29 cellular contexts compared by ENCODE assay signal in the genomic region with DNA sequence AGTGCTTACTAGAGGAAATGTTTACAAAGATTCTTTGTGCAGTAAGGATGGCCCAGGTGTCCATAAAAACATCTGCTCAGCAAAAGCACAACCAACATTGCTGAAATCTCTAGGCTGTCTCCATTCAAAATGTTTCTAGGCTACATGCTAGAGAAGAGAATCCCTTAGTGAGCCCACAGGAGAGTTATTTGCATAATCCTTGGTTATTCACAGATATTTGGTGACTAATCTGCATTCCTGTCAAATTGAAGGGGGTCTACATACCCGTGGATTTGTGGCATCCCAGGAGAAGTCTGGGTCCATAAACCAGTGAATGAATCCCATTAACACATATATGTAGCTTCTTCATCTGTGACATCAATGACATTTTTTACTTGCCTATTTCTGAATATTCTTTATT.
"Had no signal": no experiment of that assay in that cellular context is flagged by ENCODE, and none has a peak within 500 bp of the region (broad histone marks: within the 10 kb centered on the region; RNA-seq: fewer than 3 reads in every experiment).

No MANE protein-coding gene starts in this region.

- H3K9me3 ChIP-seq: adrenal gland, breast epithelium had no signal

- ATAC-seq: activated CD4-positive, CD25-positive, alpha-beta regulatory T cell treated with anti-CD3 and anti-CD28 coated beads, Interleukin-2, amount 50 U/mL, for 24 hours; activated CD8-positive, alpha-beta T cell treated with anti-CD3 and anti-CD28 coated beads for 36 hours; activated naive CD8-positive, alpha-beta T cell treated with anti-CD3 and anti-CD28 coated beads, Interleukin-2, amount 50 U/mL, for 24 hours; esophagus mucosa; T-helper 17 cell had no signal

- H3K4me3 ChIP-seq: adrenal gland, breast epithelium, cardiac muscle cell, coronary artery, dorsolateral prefrontal cortex, heart left ventricle had no signal

- H3K4me1 ChIP-seq: adrenal gland, breast epithelium had no signal

- H3K27me3 ChIP-seq: adrenal gland, breast epithelium, cardiac muscle cell, dorsolateral prefrontal cortex, heart left ventricle had no signal

- DNase-seq: activated B cell treated with CpG ODN at 0.5 μM for 24 hours; activated CD4-positive, alpha-beta T cell treated with anti-CD3 and anti-CD28 coated beads for 48 hours; activated CD4-positive, alpha-beta T cell treated with anti-CD3 and anti-CD28 coated beads, Interleukin-2, amount 50 U/mL, for 1 hour; activated CD4-positive, alpha-beta T cell treated with anti-CD3 and anti-CD28 coated beads, Interleukin-2, amount 50 U/mL, for 48 hours; activated CD8-positive, alpha-beta memory T cell treated with anti-CD3 and anti-CD28 coated beads for 24 hours; activated CD8-positive, alpha-beta T cell treated with anti-CD3 and anti-CD28 coated beads for 36 hours; activated effector memory CD4-positive, alpha-beta T cell treated with anti-CD3 and anti-CD28 coated beads, Interleukin-2, amount 50 U/mL, for 16 hours; activated naive CD4-positive, alpha-beta T cell treated with anti-CD3 and anti-CD28 coated beads for 36 hours; activated naive CD8-positive, alpha-beta T cell treated with anti-CD3 and anti-CD28 coated beads for 36 hours; activated naive CD8-positive, alpha-beta T cell treated with anti-CD3 and anti-CD28 coated beads, Interleukin-2, amount 50 U/mL, for 24 hours; activated T-cell treated with anti-CD3 and anti-CD28 coated beads, Interleukin-2, amount 50 U/mL, for 1 hour; activated T-cell treated with anti-CD3 and anti-CD28 coated beads, Interleukin-2, amount 50 U/mL, for 48 hours; adrenal gland; amygdala; aorta; dorsolateral prefrontal cortex; effector memory CD4-positive, alpha-beta T cell; endodermal cell; foreskin fibroblast; T-helper 1 cell; T-helper 17 cell; T1000; WERI-Rb-1 had no signal

- H3K36me3 ChIP-seq: adrenal gland, breast epithelium, cardiac muscle cell, heart left ventricle, WERI-Rb-1 had no signal

- H3K27ac ChIP-seq: adrenal gland, breast epithelium, coronary artery, dorsolateral prefrontal cortex, WERI-Rb-1 had no signal
